ENCODE assay signal across 1 cellular context in the genomic region with DNA sequence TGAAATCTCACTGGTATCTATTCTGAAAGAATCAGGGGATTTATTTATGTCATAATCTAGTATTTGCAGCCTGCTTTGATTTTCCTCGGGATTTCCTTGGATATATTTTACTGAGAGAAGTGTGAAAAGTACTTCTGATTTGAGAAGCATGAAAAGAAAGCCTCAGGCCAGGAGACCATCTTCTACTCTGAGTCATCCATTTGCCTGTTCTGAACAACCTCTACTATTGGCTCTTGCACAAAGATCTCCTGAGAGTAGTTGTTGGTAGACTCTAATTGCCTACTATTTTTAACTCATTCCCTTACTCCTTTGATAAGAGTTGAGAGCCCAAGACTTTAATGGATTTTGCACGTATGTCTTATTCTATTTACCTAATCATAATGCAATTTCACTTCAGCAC.
TF ChIP-seq lines count a peak whose summit lies in the region.

No MANE protein-coding gene starts in this region.

TF ChIP-seq in GM12878, 131 proteins besides CTCF, POLR2A, EP300 and RAD21 (continued from another document):
- TF ChIP-seq, protein P1, sequence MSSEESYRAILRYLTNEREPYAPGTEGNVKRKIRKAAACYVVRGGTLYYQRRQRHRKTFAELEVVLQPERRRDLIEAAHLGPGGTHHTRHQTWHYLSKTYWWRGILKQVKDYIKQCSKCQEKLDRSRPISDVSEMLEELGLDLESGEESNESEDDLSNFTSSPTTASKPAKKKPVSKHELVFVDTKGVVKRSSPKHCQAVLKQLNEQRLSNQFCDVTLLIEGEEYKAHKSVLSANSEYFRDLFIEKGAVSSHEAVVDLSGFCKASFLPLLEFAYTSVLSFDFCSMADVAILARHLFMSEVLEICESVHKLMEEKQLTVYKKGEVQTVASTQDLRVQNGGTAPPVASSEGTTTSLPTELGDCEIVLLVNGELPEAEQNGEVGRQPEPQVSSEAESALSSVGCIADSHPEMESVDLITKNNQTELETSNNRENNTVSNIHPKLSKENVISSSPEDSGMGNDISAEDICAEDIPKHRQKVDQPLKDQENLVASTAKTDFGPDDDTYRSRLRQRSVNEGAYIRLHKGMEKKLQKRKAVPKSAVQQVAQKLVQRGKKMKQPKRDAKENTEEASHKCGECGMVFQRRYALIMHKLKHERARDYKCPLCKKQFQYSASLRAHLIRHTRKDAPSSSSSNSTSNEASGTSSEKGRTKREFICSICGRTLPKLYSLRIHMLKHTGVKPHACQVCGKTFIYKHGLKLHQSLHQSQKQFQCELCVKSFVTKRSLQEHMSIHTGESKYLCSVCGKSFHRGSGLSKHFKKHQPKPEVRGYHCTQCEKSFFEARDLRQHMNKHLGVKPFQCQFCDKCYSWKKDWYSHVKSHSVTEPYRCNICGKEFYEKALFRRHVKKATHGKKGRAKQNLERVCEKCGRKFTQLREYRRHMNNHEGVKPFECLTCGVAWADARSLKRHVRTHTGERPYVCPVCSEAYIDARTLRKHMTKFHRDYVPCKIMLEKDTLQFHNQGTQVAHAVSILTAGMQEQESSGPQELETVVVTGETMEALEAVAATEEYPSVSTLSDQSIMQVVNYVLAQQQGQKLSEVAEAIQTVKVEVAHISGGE (CRISPR knock-in tag; IDR thresholded peaks at IDR 0.05) = no peak
- TF ChIP-seq BCL11A (IDR thresholded peaks at IDR 0.05; ENCODE audit: low read depth, low read length) (no peak), STAT1 (conservative IDR thresholded peaks at IDR 0.05) (no peak), MYB (IDR thresholded peaks at IDR 0.05; ENCODE audit: borderline replicate concordance, low read depth, low read length) (no peak), NR2F1 (conservative IDR thresholded peaks at IDR 0.05) (no peak), SMAD5 (IDR thresholded peaks at IDR 0.05; ENCODE audit: low read depth) (no peak), GABPA (IDR thresholded peaks at IDR 0.05; ENCODE audit: low read depth) (no peak)
- TF ChIP-seq, protein P2, sequence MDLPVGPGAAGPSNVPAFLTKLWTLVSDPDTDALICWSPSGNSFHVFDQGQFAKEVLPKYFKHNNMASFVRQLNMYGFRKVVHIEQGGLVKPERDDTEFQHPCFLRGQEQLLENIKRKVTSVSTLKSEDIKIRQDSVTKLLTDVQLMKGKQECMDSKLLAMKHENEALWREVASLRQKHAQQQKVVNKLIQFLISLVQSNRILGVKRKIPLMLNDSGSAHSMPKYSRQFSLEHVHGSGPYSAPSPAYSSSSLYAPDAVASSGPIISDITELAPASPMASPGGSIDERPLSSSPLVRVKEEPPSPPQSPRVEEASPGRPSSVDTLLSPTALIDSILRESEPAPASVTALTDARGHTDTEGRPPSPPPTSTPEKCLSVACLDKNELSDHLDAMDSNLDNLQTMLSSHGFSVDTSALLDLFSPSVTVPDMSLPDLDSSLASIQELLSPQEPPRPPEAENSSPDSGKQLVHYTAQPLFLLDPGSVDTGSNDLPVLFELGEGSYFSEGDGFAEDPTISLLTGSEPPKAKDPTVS (IDR thresholded peaks at IDR 0.05; ENCODE audit: low read depth, low read length) = no peak
